ENCODE assay signal across 29 cellular contexts in genomic region chr1:64304744-64305143, GRCh38.
"Had no signal": no experiment of that assay in that cellular context is flagged by ENCODE, and none has a peak within 500 bp of the region (broad histone marks: within the 10 kb centered on the region; RNA-seq: fewer than 3 reads in every experiment).

No MANE protein-coding gene starts in this region.

- H3K27me3 ChIP-seq: left lung, pancreas, sigmoid colon, suprapubic skin, tibial artery, upper lobe of right lung had no signal

- ATAC-seq: left colon; left lung; lower lobe of right lung; natural killer cell; pancreas; right cardiac atrium; stimulated activated effector memory CD8-positive, alpha-beta T cell treated with anti-CD3 and anti-CD28 coated beads, Interleukin-12 subunit alpha, Interleukin-12 subunit beta, amount 100 ng/mL, for 72 hours; upper lobe of right lung had no signal

- H3K27ac Mint-ChIP-seq: mesothelial cell of epicardium; naive B cell; natural killer cell; stimulated activated effector memory CD8-positive, alpha-beta T cell treated with anti-CD3 and anti-CD28 coated beads, Interleukin-12 subunit alpha, Interleukin-12 subunit beta, amount 100 ng/mL, for 72 hours; stimulated activated naive CD8-positive, alpha-beta T cell treated with anti-CD3 and anti-CD28 coated beads, Interleukin-15, Interleukin-2, amounts not matched to agents 100 ng/mL and 50 ng/mL, for 24 hours had no signal

- H3K4me3 Mint-ChIP-seq: mesothelial cell of epicardium; naive B cell; natural killer cell; stimulated activated effector memory CD8-positive, alpha-beta T cell treated with anti-CD3 and anti-CD28 coated beads, Interleukin-12 subunit alpha, Interleukin-12 subunit beta, amount 100 ng/mL, for 72 hours; stimulated activated naive CD8-positive, alpha-beta T cell treated with anti-CD3 and anti-CD28 coated beads, Interleukin-15, Interleukin-2, amounts not matched to agents 100 ng/mL and 50 ng/mL, for 24 hours had no signal

- H3K4me3 ChIP-seq: left lung, lower lobe of right lung, pancreas, prostate gland, sigmoid colon, spleen, suprapubic skin, thoracic aorta, tibial artery, upper lobe of right lung had no signal

- H3K36me3 ChIP-seq: left lung, lower lobe of right lung, pancreas, prostate gland, sigmoid colon, spleen, suprapubic skin, thoracic aorta, tibial artery, upper lobe of right lung had no signal

- H3K36me3 Mint-ChIP-seq: mesothelial cell of epicardium; naive B cell; natural killer cell; stimulated activated effector memory CD8-positive, alpha-beta T cell treated with anti-CD3 and anti-CD28 coated beads, Interleukin-12 subunit alpha, Interleukin-12 subunit beta, amount 100 ng/mL, for 72 hours had no signal

- FAIRE-seq: keratinocyte, pancreas, small intestine, urothelium cell line had no signal

- H3K27ac ChIP-seq: left lung, lower lobe of right lung, pancreas, prostate gland, sigmoid colon, spleen, suprapubic skin, thoracic aorta, tibial artery, upper lobe of right lung had no signal

- H3K9me3 ChIP-seq: left lung, lower lobe of right lung, pancreas, prostate gland, sigmoid colon, spleen, suprapubic skin, thoracic aorta, tibial artery, upper lobe of right lung had no signal

- DNase-seq: hippocampal formation; kidney glomerular epithelial cell; left colon; left lung; lower lobe of right lung; mammary epithelial cell; mesendoderm; naive B cell; natural killer cell; pancreas; posterior cingulate gyrus; retina; right cardiac atrium; sigmoid colon; small intestine; spleen; stimulated activated CD4-positive, alpha-beta T cell treated with anti-CD3 and anti-CD28 coated beads, Interleukin-4, amount 100 ng/mL, for 24 hours; stimulated activated naive CD4-positive, alpha-beta T cell; tibial artery; trophoblast cell; upper lobe of right lung had no signal

- H3K4me1 Mint-ChIP-seq: naive B cell; natural killer cell; stimulated activated effector memory CD8-positive, alpha-beta T cell treated with anti-CD3 and anti-CD28 coated beads, Interleukin-12 subunit alpha, Interleukin-12 subunit beta, amount 100 ng/mL, for 72 hours had no signal

- H3K9me3 Mint-ChIP-seq: mesothelial cell of epicardium; naive B cell; natural killer cell; stimulated activated effector memory CD8-positive, alpha-beta T cell treated with anti-CD3 and anti-CD28 coated beads, Interleukin-12 subunit alpha, Interleukin-12 subunit beta, amount 100 ng/mL, for 72 hours; stimulated activated naive CD8-positive, alpha-beta T cell treated with anti-CD3 and anti-CD28 coated beads, Interleukin-15, Interleukin-2, amounts not matched to agents 100 ng/mL and 50 ng/mL, for 24 hours had no signal

- H3K4me1 ChIP-seq: left lung, lower lobe of right lung, pancreas, prostate gland, sigmoid colon, spleen, tibial artery, upper lobe of right lung had no signal
